Comparison of ENCODE assay signal across 9 cellular contexts in genomic region chr2:222561817-222562424, GRCh38.
DNase-seq lines count a peak whose midpoint lies in the region; ATAC-seq lines count a peak whose summit lies in the region.
"Had no signal": no experiment of that assay in that cellular context is flagged by ENCODE, and none has a peak within 500 bp of the region (broad histone marks: within the 10 kb centered on the region; RNA-seq: fewer than 3 reads in every experiment).

No MANE protein-coding gene starts in this region.

- DNase-seq in NCI-H2081 (lab: John Stamatoyannopoulos, UW) (peak; percentile 57 to 69), NCI-H2081 treated with DMSO at 0.1 percent for 48 hours (lab: John Stamatoyannopoulos, UW) (no peak), NCI-H82 (lab: John Stamatoyannopoulos, UW) (peak; percentile 82), right cardiac atrium (no peak)
- peak; percentile 14 for DNase-seq in activated naive CD8-positive, alpha-beta T cell treated with anti-CD3 and anti-CD28 coated beads, Interleukin-2, amount 50 U/mL, for 24 hours
- peak; percentile 5 for DNase-seq in stimulated activated CD4-positive, alpha-beta T cell treated with anti-CD3 and anti-CD28 coated beads, Interleukin-2, amount 100 ng/mL, for 4 hours (ENCODE audit: low read depth)

- WGBS in right cardiac atrium = 55% methylated on average over 6 of the region's 6 CpGs

- ATAC-seq in GM21381 (IDR thresholded peaks at IDR 0.05; ENCODE audit: unreplicated experiment) = peak; percentile 81
- peak; percentile 73 for ATAC-seq in HG03521 (IDR thresholded peaks at IDR 0.05; ENCODE audit: unreplicated experiment)
- ATAC-seq in activated naive CD8-positive, alpha-beta T cell treated with anti-CD3 and anti-CD28 coated beads, Interleukin-2, amount 50 U/mL, for 24 hours = no peak
- ATAC-seq in right cardiac atrium = peak; percentile 47 to 65

- no peak overlapping the region for H3K27ac ChIP-seq in right cardiac atrium (ENCODE audit: low read length)
- H3K27ac ChIP-seq: BLaER1 had no signal

- H3K9me3 Mint-ChIP-seq in activated naive CD8-positive, alpha-beta T cell treated with anti-CD3 and anti-CD28 coated beads, Interleukin-2, amount 50 U/mL, for 24 hours = no peaks in the 10 kb centered on the region

- H3K4me1 Mint-ChIP-seq in activated naive CD8-positive, alpha-beta T cell treated with anti-CD3 and anti-CD28 coated beads, Interleukin-2, amount 50 U/mL, for 24 hours = no peaks in the 10 kb centered on the region

- no peaks in the 10 kb centered on the region for H3K27me3 ChIP-seq in right cardiac atrium (ENCODE audit: control insufficient read depth, insufficient read depth)
- H3K27me3 ChIP-seq: BLaER1 had no signal

- H3K27ac Mint-ChIP-seq in activated naive CD8-positive, alpha-beta T cell treated with anti-CD3 and anti-CD28 coated beads, Interleukin-2, amount 50 U/mL, for 24 hours = no peak overlapping the region

- H3K4me3 Mint-ChIP-seq in activated naive CD8-positive, alpha-beta T cell treated with anti-CD3 and anti-CD28 coated beads, Interleukin-2, amount 50 U/mL, for 24 hours = no peak overlapping the region

- no peaks in the 10 kb centered on the region for H3K9me3 ChIP-seq in right cardiac atrium (ENCODE audit: control insufficient read depth, low read length)
- H3K9me3 ChIP-seq: BLaER1 had no signal

- H3K4me1 ChIP-seq in right cardiac atrium (ENCODE audit: control insufficient read depth, insufficient read depth, low read length) = no peaks in the 10 kb centered on the region
- H3K4me1 ChIP-seq: BLaER1 had no signal

- H3K4me3 ChIP-seq in right cardiac atrium (ENCODE audit: low read length) = no peak overlapping the region
- H3K4me3 ChIP-seq: BLaER1 had no signal

- intact Hi-C loops in right cardiac atrium (cut with DNase I) = loop anchor here in 3 of 4 donors (5.0 kb wide), 1 partner anchor 245 kb away; no protein-coding TSS in a partner anchor

- H3K36me3 Mint-ChIP-seq in activated naive CD8-positive, alpha-beta T cell treated with anti-CD3 and anti-CD28 coated beads, Interleukin-2, amount 50 U/mL, for 24 hours (ENCODE audit: low read depth) = peaks cover 29% of the 10 kb centered on the region

- H3K27me3 Mint-ChIP-seq in activated naive CD8-positive, alpha-beta T cell treated with anti-CD3 and anti-CD28 coated beads, Interleukin-2, amount 50 U/mL, for 24 hours = peaks cover 2% of the 10 kb centered on the region

Comparison
In these comparisons a context has a peak if more than half of its experiments do, and no peak if none do; other contexts are left out.
1. DNase-seq: peak in NCI-H2081 (2 of 2), NCI-H82 (single experiment), activated naive CD8-positive, alpha-beta T cell treated with anti-CD3 and anti-CD28 coated beads, Interleukin-2, amount 50 U/mL, for 24 hours (single experiment) and stimulated activated CD4-positive, alpha-beta T cell treated with anti-CD3 and anti-CD28 coated beads, Interleukin-2, amount 100 ng/mL, for 4 hours (single experiment); none in NCI-H2081 treated with DMSO at 0.1 percent for 48 hours (single experiment) and right cardiac atrium (0 of 3).